Comparison of ENCODE assay signal across 12 cellular contexts in the genomic region with DNA sequence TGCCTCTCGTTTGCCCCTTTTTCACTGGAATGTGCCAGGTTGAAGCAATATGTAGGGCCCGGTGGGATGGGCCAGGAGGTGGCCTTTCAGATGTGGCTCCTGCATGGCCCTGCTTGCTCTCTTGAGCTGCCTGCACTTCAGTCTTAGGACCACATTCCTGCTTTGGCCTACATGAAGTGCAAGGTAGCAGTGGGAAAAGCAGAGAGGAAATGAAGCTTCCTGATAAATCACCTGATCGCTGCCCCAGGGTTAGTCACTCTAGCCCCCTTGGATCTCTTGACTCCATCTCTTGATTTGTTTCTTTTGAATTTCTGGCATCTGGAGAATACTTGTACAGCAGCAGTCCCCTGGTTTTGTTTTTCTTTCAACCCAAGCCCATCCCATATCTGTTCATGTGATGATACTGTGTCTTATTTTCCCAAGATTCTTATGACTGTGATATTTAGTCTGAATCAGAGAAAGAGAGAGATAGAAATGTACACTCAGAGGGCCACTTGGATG.
DNase-seq lines count a peak whose midpoint lies in the region; ATAC-seq and TF ChIP-seq lines count a peak whose summit lies in the region.
"Had no signal": no experiment of that assay in that cellular context is flagged by ENCODE, and none has a peak within 500 bp of the region (broad histone marks: within the 10 kb centered on the region; RNA-seq: fewer than 3 reads in every experiment).

No MANE protein-coding gene starts in this region.

- no peaks in the 10 kb centered on the region for H3K36me3 ChIP-seq in hepatocyte (replicated peaks; ENCODE audit: insufficient read depth, low read depth)
- H3K36me3 ChIP-seq: heart right ventricle had no signal

- no peaks in the 10 kb centered on the region for H3K9me3 Mint-ChIP-seq in HFFc6
- peaks cover 9% of the 10 kb centered on the region for H3K9me3 Mint-ChIP-seq in type B pancreatic cell

- H3K4me1 Mint-ChIP-seq in HFFc6 (ENCODE audit: low read depth) (peaks cover 93% of the 10 kb centered on the region), type B pancreatic cell (ENCODE audit: unreplicated experiment) (peaks cover 33% of the 10 kb centered on the region)

- no peaks in the 10 kb centered on the region for H3K27me3 ChIP-seq in hepatocyte

- peak overlapping the region; percentile 24 for H3K4me2 ChIP-seq in hepatocyte

- H3K36me3 Mint-ChIP-seq in HFFc6 (ENCODE audit: low read depth): no peaks in the 10 kb centered on the region
- H3K36me3 Mint-ChIP-seq in type B pancreatic cell: no peaks in the 10 kb centered on the region
- H3K36me3 Mint-ChIP-seq: activated naive CD8-positive, alpha-beta T cell treated with anti-CD3 and anti-CD28 coated beads, Interleukin-2, amount 10 ng/mL, durations not matched to agents 7 days and 5 days had no signal

- no peaks in the 10 kb centered on the region; the same call in 1 of the 2 replicates for H3K27me3 Mint-ChIP-seq in HFFc6 (ENCODE audit: insufficient read depth)
- no peaks in the 10 kb centered on the region for H3K27me3 Mint-ChIP-seq in type B pancreatic cell

- H3K9me3 ChIP-seq in hepatocyte (ENCODE audit: low read depth): no peaks in the 10 kb centered on the region
- H3K9me3 ChIP-seq: heart right ventricle had no signal

- H3K4me3 ChIP-seq in hepatocyte: no peak overlapping the region
- H3K4me3 ChIP-seq: heart right ventricle, lung had no signal

- intact Hi-C loops in cardiac septum (cut with DNase I): no loop called here

- H3K79me2 ChIP-seq in hepatocyte: peaks cover 89% of the 10 kb centered on the region

- DNase-seq in HFFc6 (peak; percentile 38), amniotic epithelial cell (ENCODE audit: low read depth) (peak; percentile 63), hepatocyte (ENCODE audit: low spot score) (no peak), type B pancreatic cell (ENCODE audit: extremely low spot score, unreplicated experiment) (no peak), cardiac septum (ENCODE audit: low spot score) (no peak), NCI-H526 (lab: John Stamatoyannopoulos, UW) (no peak)
- DNase-seq: activated naive CD8-positive, alpha-beta T cell treated with anti-CD3 and anti-CD28 coated beads, Interleukin-2, amount 10 ng/mL, durations not matched to agents 7 days and 5 days; DMS53; heart right ventricle; NCI-H2171 treated with DMSO at 0.1 percent for 48 hours had no signal

- WGBS in hepatocyte (ENCODE audit: low lambda C conversion rate, missing lambda C conversion rate): 85% methylated on average over 3 of the region's 3 CpGs

- H3K27ac ChIP-seq in hepatocyte: peak overlapping the region; percentile 69
- H3K27ac ChIP-seq: heart right ventricle had no signal

- ATAC-seq in GM21381 (IDR thresholded peaks at IDR 0.05; ENCODE audit: unreplicated experiment): no peak
- ATAC-seq: heart right ventricle had no signal

- no peaks in the 10 kb centered on the region for H4K20me1 ChIP-seq in hepatocyte (ENCODE audit: insufficient read depth, poor library complexity, severe bottlenecking)

- H3K4me3 Mint-ChIP-seq in HFFc6 (peak overlapping the region; percentile 63), type B pancreatic cell (no peak overlapping the region)
- H3K4me3 Mint-ChIP-seq: activated naive CD8-positive, alpha-beta T cell treated with anti-CD3 and anti-CD28 coated beads, Interleukin-2, amount 10 ng/mL, durations not matched to agents 7 days and 5 days had no signal

- peaks cover 46% of the 10 kb centered on the region for H3K4me1 ChIP-seq in hepatocyte (ENCODE audit: insufficient read depth)

- no peak for TF ChIP-seq CTCF in HFFc6 (IDR thresholded peaks at IDR 0.05)
- TF ChIP-seq CTCF in hepatocyte (IDR thresholded peaks at IDR 0.05; ENCODE audit: poor library complexity): no peak
- TF ChIP-seq CTCF in type B pancreatic cell (conservative IDR thresholded peaks at IDR 0.05): no peak

- peak overlapping the region; percentile 87 for H3K27ac Mint-ChIP-seq in HFFc6
- H3K27ac Mint-ChIP-seq in type B pancreatic cell: peak overlapping the region; percentile 24
- H3K27ac Mint-ChIP-seq: activated naive CD8-positive, alpha-beta T cell treated with anti-CD3 and anti-CD28 coated beads, Interleukin-2, amount 10 ng/mL, durations not matched to agents 7 days and 5 days had no signal

- no peak overlapping the region for H2AFZ ChIP-seq in hepatocyte

- no peaks in the 10 kb centered on the region for H3K9me2 ChIP-seq in hepatocyte (replicated peaks; ENCODE audit: insufficient read depth)

Comparison
In these comparisons a context has a peak if more than half of its experiments do, and no peak if none do; other contexts are left out.
1. DNase-seq: peak in HFFc6 (single experiment) and amniotic epithelial cell (single experiment); none in hepatocyte (single experiment), type B pancreatic cell (single experiment), cardiac septum (single experiment) and NCI-H526 (0 of 2).